In genomic region chr1:78122389-78122788, GRCh38 we compare ENCODE assay signal across 21 cellular contexts.
"Had no signal": no experiment of that assay in that cellular context is flagged by ENCODE, and none has a peak within 500 bp of the region (broad histone marks: within the 10 kb centered on the region; RNA-seq: fewer than 3 reads in every experiment).

No MANE protein-coding gene starts in this region.

- H3K9me3 Mint-ChIP-seq: natural killer cell; stimulated activated naive CD8-positive, alpha-beta T cell treated with anti-CD3 and anti-CD28 coated beads, Interleukin-15, Interleukin-2, amounts not matched to agents 100 ng/mL and 50 ng/mL, for 24 hours had no signal

- H3K4me1 Mint-ChIP-seq: natural killer cell, neural crest cell had no signal

- H3K27me3 Mint-ChIP-seq: stimulated activated naive CD8-positive, alpha-beta T cell treated with anti-CD3 and anti-CD28 coated beads, Interleukin-15, Interleukin-2, amounts not matched to agents 100 ng/mL and 50 ng/mL, for 24 hours had no signal

- DNase-seq: effector memory CD4-positive, alpha-beta T cell; gastrocnemius medialis; heart right ventricle; hypothalamus; kidney glomerular epithelial cell; mammary epithelial cell; mucosa of descending colon; natural killer cell; posterior cingulate gyrus; sigmoid colon; testis; upper lobe of right lung had no signal

- H3K36me3 Mint-ChIP-seq: natural killer cell had no signal

- H3K9me3 ChIP-seq: esophagus muscularis mucosa, gastrocnemius medialis, heart right ventricle, mucosa of descending colon, sigmoid colon, testis, tibial nerve, upper lobe of right lung, vagina had no signal

- H3K4me3 ChIP-seq: esophagus muscularis mucosa, gastrocnemius medialis, heart right ventricle, mucosa of descending colon, sigmoid colon, skin epidermis, testis, tibial nerve, upper lobe of right lung, vagina had no signal

- FAIRE-seq: islet of Langerhans had no signal

- H3K27ac ChIP-seq: epithelial cell of prostate, esophagus muscularis mucosa, gastrocnemius medialis, heart right ventricle, sigmoid colon, skin epidermis, testis, tibial nerve, upper lobe of right lung, vagina had no signal

- ATAC-seq: gastrocnemius medialis, heart right ventricle, left lobe of liver, mucosa of descending colon, natural killer cell, upper lobe of right lung had no signal

- H3K4me3 Mint-ChIP-seq: natural killer cell; neural crest cell; stimulated activated naive CD8-positive, alpha-beta T cell treated with anti-CD3 and anti-CD28 coated beads, Interleukin-15, Interleukin-2, amounts not matched to agents 100 ng/mL and 50 ng/mL, for 24 hours had no signal

- H3K27ac Mint-ChIP-seq: natural killer cell; stimulated activated naive CD8-positive, alpha-beta T cell treated with anti-CD3 and anti-CD28 coated beads, Interleukin-15, Interleukin-2, amounts not matched to agents 100 ng/mL and 50 ng/mL, for 24 hours had no signal

- H3K36me3 ChIP-seq: esophagus muscularis mucosa, gastrocnemius medialis, sigmoid colon, tibial nerve, upper lobe of right lung, vagina had no signal

- H3K4me1 ChIP-seq: gastrocnemius medialis, heart right ventricle, sigmoid colon, testis, tibial nerve, upper lobe of right lung, vagina had no signal

- H3K27me3 ChIP-seq: esophagus muscularis mucosa, gastrocnemius medialis, heart right ventricle, sigmoid colon, testis, tibial nerve, upper lobe of right lung, vagina had no signal
